Comparison of ENCODE assay signal across 1 cellular context in the genomic region with DNA sequence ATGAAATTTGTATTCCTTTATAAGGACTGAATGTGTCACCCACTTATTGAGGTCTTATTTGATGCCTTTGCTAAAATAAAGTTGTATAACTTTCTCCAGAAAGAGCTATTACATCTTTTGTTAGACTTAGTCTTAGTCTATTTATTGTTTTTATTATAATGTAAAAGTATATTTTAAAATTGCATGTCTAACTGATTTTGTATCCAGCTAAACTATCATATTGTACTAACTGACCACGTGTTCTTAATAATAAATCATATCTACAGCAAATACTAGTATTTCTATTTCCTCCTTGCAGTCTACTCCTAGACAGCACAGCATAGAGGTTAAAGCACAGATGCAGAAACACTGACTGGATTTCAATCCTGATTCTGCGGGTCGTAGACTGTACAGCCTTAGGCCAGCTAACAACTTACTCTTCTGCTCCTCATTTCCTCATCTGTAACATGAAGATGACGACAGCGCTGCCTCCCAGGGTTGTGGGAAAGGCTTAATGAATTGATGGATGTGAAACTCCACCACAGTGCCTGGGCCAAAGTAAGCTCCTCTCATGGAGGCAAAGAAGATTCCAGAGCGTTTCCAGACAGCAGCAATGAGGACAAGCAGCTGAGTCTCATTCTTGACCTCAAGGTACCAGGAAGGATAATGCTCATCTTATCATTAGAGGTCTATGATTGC.
TF ChIP-seq lines count a peak whose summit lies in the region.

No MANE protein-coding gene starts in this region.

TF ChIP-seq in K562, 482 proteins besides CTCF, POLR2A, EP300 and RAD21:
- TF ChIP-seq SIRT6 (IDR thresholded peaks at IDR 0.05; ENCODE audit: low read depth, low read length) (no peak), ZFP1 (CRISPR knock-in tag; IDR thresholded peaks at IDR 0.05) (peak; percentile 80; the same call in 1 of the 2 replicates)
